ENCODE assay signal across 12 cellular contexts in the genomic region with DNA sequence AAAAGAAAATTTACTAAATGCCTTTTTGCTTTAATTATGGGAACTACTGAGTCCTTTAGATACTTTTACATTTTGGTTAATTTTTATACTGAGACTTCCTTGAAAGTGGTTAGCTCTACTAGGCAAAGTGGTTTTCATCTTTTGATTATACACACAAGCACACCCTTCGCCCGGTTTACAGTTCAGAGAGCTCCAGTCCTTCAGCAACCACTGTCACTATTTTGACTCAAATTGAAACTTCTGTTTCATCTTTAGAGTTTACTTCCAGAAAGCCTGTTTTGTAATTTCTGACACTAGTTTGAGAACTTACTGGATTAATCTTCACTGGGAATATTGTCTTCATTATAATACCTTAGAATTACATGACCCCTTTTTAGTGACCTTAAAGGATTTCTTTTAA.
DNase-seq lines count a peak whose midpoint lies in the region; ATAC-seq, FAIRE-seq and TF ChIP-seq lines count a peak whose summit lies in the region.
"Had no signal": no experiment of that assay in that cellular context is flagged by ENCODE, and none has a peak within 500 bp of the region (broad histone marks: within the 10 kb centered on the region; RNA-seq: fewer than 3 reads in every experiment).

No MANE protein-coding gene starts in this region.

- peak overlapping the region; percentile 83 for H3K27ac Mint-ChIP-seq in CD8-positive, alpha-beta T cell
- peak overlapping the region; percentile 46 for H3K27ac Mint-ChIP-seq in activated T-cell treated with anti-CD3 and anti-CD28 coated beads, Interleukin-2, amount 50 U/mL, for 72 hours
- H3K27ac Mint-ChIP-seq: CD14-positive monocyte had no signal

- peaks cover 12% of the 10 kb centered on the region for H3K36me3 Mint-ChIP-seq in CD8-positive, alpha-beta T cell
- H3K36me3 Mint-ChIP-seq in activated T-cell treated with anti-CD3 and anti-CD28 coated beads, Interleukin-2, amount 50 U/mL, for 72 hours (ENCODE audit: insufficient read depth in 2 of 2) = peaks cover 0 to 4% of the 10 kb centered on the region in 2 donors

- peak; percentile 55 for ATAC-seq in CD8-positive, alpha-beta T cell
- ATAC-seq in HG03060 (IDR thresholded peaks at IDR 0.05; ENCODE audit: low read depth, unreplicated experiment) (peak; percentile 77), body of pancreas (no peak), right lobe of liver (no peak)
- ATAC-seq in activated T-cell treated with anti-CD3 and anti-CD28 coated beads, Interleukin-2, amount 50 U/mL, for 72 hours (replicated peaks in 1 of 2) = peak; percentile 89 to 91

- TF ChIP-seq CTCF in CD8-positive, alpha-beta T cell (IDR thresholded peaks at IDR 0.05) = no peak
- no peak for TF ChIP-seq CTCF in body of pancreas (IDR thresholded peaks at IDR 0.05)
- TF ChIP-seq CTCF in WERI-Rb-1 (IDR thresholded peaks at IDR 0.05; ENCODE audit: low read depth, low read length) = no peak
- TF ChIP-seq CTCF in right lobe of liver (IDR thresholded peaks at IDR 0.05) = no peak

- 86 to 98% methylated on average over 2 of the region's 2 CpGs for WGBS in body of pancreas, 2 donors
- 77% methylated on average over 2 of the region's 2 CpGs for WGBS in right lobe of liver (ENCODE audit: insufficient coverage, low coverage, low lambda C conversion rate, missing lambda C conversion rate)

- H3K27me3 Mint-ChIP-seq in CD8-positive, alpha-beta T cell (ENCODE audit: low read depth) = no peaks in the 10 kb centered on the region
- no peaks in the 10 kb centered on the region for H3K27me3 Mint-ChIP-seq in activated T-cell treated with anti-CD3 and anti-CD28 coated beads, Interleukin-2, amount 50 U/mL, for 72 hours (ENCODE audit: low read depth)

- POLR2A ChIA-PET in CD8-positive, alpha-beta T cell (lab: Charles Lee) = no interaction called here

- DNase-seq in CD8-positive, alpha-beta T cell = no peak
- DNase-seq in GM19239 (ENCODE audit: insufficient read length, low spot score) (peak; percentile 41), SIG-M5 treated with dmso at 0.1 percent for 504 hours (lab: John Stamatoyannopoulos, UW; ENCODE audit: unreplicated experiment) (no peak), body of pancreas (no peak), WERI-Rb-1 (no peak), right lobe of liver (no peak)
- DNase-seq in activated T-cell treated with anti-CD3 and anti-CD28 coated beads, Interleukin-2, amount 50 U/mL, for 72 hours = peak; percentile 34 to 45
- DNase-seq: GM23248 had no signal

- H3K4me1 ChIP-seq in CD8-positive, alpha-beta T cell (ENCODE audit: insufficient read depth, low read length) = peaks cover 12% of the 10 kb centered on the region
- no peaks in the 10 kb centered on the region for H3K4me1 ChIP-seq in body of pancreas
- no peaks in the 10 kb centered on the region for H3K4me1 ChIP-seq in right lobe of liver

- TF ChIP-seq POLR2A in body of pancreas (IDR thresholded peaks at IDR 0.05) (no peak), right lobe of liver (IDR thresholded peaks at IDR 0.05) (no peak)

- peak overlapping the region; percentile 22 for H3K4me3 Mint-ChIP-seq in CD8-positive, alpha-beta T cell
- peak overlapping the region; percentile 13 to 61 for H3K4me3 Mint-ChIP-seq in activated T-cell treated with anti-CD3 and anti-CD28 coated beads, Interleukin-2, amount 50 U/mL, for 72 hours
- H3K4me3 Mint-ChIP-seq: CD14-positive monocyte had no signal

- H3K36me3 ChIP-seq in CD8-positive, alpha-beta T cell (ENCODE audit: insufficient read depth, low read length) = no peaks in the 10 kb centered on the region
- H3K36me3 ChIP-seq in body of pancreas (replicated peaks in 1 of 2; ENCODE audit: insufficient read depth in 1 of 2, low read depth in 2 of 2) (no peaks in the 10 kb centered on the region), WERI-Rb-1 (no peaks in the 10 kb centered on the region), right lobe of liver (no peaks in the 10 kb centered on the region)

- peak; percentile 95 for FAIRE-seq in GM19239 (lab: Jason Lieb, UNC)
- FAIRE-seq: keratinocyte had no signal

- H3K9me3 ChIP-seq in CD8-positive, alpha-beta T cell (ENCODE audit: low read length) = no peaks in the 10 kb centered on the region
- no peaks in the 10 kb centered on the region for H3K9me3 ChIP-seq in body of pancreas
- H3K9me3 ChIP-seq in WERI-Rb-1 (ENCODE audit: severe bottlenecking) = no peaks in the 10 kb centered on the region
- no peaks in the 10 kb centered on the region for H3K9me3 ChIP-seq in right lobe of liver

- CTCF ChIA-PET in CD8-positive, alpha-beta T cell (lab: Charles Lee) = no interaction called here

- no peak overlapping the region for H3K4me3 ChIP-seq in CD8-positive, alpha-beta T cell (ENCODE audit: low read depth, low read length)
- H3K4me3 ChIP-seq in body of pancreas (no peak overlapping the region), WERI-Rb-1 (ENCODE audit: low read depth, low read length) (no peak overlapping the region), right lobe of liver (no peak overlapping the region)
- H3K4me3 ChIP-seq: GM23248 had no signal

- peaks cover 22% of the 10 kb centered on the region for H3K4me1 Mint-ChIP-seq in CD8-positive, alpha-beta T cell (ENCODE audit: low read depth)
- peaks cover 33% of the 10 kb centered on the region for H3K4me1 Mint-ChIP-seq in activated T-cell treated with anti-CD3 and anti-CD28 coated beads, Interleukin-2, amount 50 U/mL, for 72 hours (ENCODE audit: low read depth)

- no peak overlapping the region for H3K27ac ChIP-seq in CD8-positive, alpha-beta T cell (ENCODE audit: low read depth, low read length)
- no peak overlapping the region for H3K27ac ChIP-seq in body of pancreas
- H3K27ac ChIP-seq in WERI-Rb-1 = no peak overlapping the region
- no peak overlapping the region for H3K27ac ChIP-seq in right lobe of liver
- H3K27ac ChIP-seq: GM23248, RWPE1 had no signal

- no peaks in the 10 kb centered on the region for H3K9me3 Mint-ChIP-seq in CD8-positive, alpha-beta T cell
- no peaks in the 10 kb centered on the region for H3K9me3 Mint-ChIP-seq in activated T-cell treated with anti-CD3 and anti-CD28 coated beads, Interleukin-2, amount 50 U/mL, for 72 hours

- H3K27me3 ChIP-seq in CD8-positive, alpha-beta T cell (ENCODE audit: insufficient read depth, low read length) = no peaks in the 10 kb centered on the region
- H3K27me3 ChIP-seq in body of pancreas (no peaks in the 10 kb centered on the region), WERI-Rb-1 (ENCODE audit: insufficient read depth, low read depth, severe bottlenecking) (no peaks in the 10 kb centered on the region), right lobe of liver (no peaks in the 10 kb centered on the region)

- intact Hi-C loops in CD8-positive, alpha-beta T cell (cut with DNase I, micrococcal nuclease) = no loop called here
- intact Hi-C loops in body of pancreas (cut with DNase I) (no loop called here), right lobe of liver (cut with DNase I) (no loop called here)

Comparison
In these comparisons a context has a peak if more than half of its experiments do, and no peak if none do; other contexts are left out.
1. ATAC-seq: peak in CD8-positive, alpha-beta T cell (single experiment), HG03060 (single experiment) and activated T-cell treated with anti-CD3 and anti-CD28 coated beads, Interleukin-2, amount 50 U/mL, for 72 hours (2 of 2); none in body of pancreas (single experiment) and right lobe of liver (0 of 4).
2. DNase-seq: peak in GM19239 (single experiment) and activated T-cell treated with anti-CD3 and anti-CD28 coated beads, Interleukin-2, amount 50 U/mL, for 72 hours (2 of 2); none in CD8-positive, alpha-beta T cell (0 of 7), SIG-M5 treated with dmso at 0.1 percent for 504 hours (single experiment), body of pancreas (0 of 4), WERI-Rb-1 (single experiment) and right lobe of liver (0 of 3).